Comparison of ENCODE assay signal across 9 cellular contexts in the genomic region with DNA sequence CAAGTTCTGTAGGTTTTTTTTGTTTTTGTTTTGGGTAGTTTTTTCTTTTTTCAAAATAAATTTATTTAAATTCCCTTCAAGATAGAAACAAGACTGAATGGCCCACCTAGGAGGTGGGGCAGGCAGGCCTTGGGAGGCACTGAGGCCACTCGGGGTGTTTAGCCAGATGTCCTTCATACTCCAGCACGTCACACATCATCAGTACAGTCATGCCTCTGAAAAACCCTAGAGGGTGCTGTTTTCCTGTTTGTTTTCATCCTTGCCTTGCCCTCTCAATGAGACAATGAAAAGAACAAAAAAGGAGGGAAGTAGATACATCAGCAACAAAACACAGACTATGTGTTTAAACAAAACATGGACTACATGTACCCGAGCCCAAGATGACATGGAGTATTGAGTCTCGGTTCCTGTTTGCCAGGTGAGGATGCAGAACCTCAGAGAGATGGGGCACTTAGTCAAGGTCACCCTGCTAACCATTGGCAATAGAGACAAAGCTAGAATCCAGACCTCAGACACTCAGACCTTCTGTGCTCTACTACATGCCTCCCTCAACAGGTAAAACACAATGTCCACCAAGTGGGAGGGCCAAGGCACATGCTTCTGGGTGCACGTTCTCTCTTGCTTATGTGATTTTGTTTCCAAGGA. TPM values are rescaled to one million over a fixed set of nuclear protein-coding genes. Genes with fewer than 3 reads are reported as not detected.
DNase-seq lines count a peak whose midpoint lies in the region; TF ChIP-seq lines count a peak whose summit lies in the region.
"Had no signal": no experiment of that assay in that cellular context is flagged by ENCODE, and none has a peak within 500 bp of the region (broad histone marks: within the 10 kb centered on the region; RNA-seq: fewer than 3 reads in every experiment).

No MANE protein-coding gene starts in this region.

- H3K4me1 Mint-ChIP-seq in nephron = peaks cover 13% of the 10 kb centered on the region
- H3K4me1 Mint-ChIP-seq: CD8-positive, alpha-beta memory T cell had no signal

- WGBS in esophagus muscularis mucosa = 67% methylated on average over 5 of the region's 5 CpGs

- no peaks in the 10 kb centered on the region for H3K36me3 Mint-ChIP-seq in nephron (ENCODE audit: low read depth)

- H3K9me3 Mint-ChIP-seq in nephron = no peaks in the 10 kb centered on the region
- H3K9me3 Mint-ChIP-seq: CD8-positive, alpha-beta memory T cell had no signal

- no peaks in the 10 kb centered on the region for H3K27me3 ChIP-seq in esophagus muscularis mucosa

- no peak for TF ChIP-seq POLR2A in esophagus muscularis mucosa (IDR thresholded peaks at IDR 0.05; ENCODE audit: low read depth)

- no peaks in the 10 kb centered on the region for H3K36me3 ChIP-seq in esophagus muscularis mucosa

- H3K27ac ChIP-seq in esophagus muscularis mucosa (replicated peaks in 1 of 4) = no peak overlapping the region

- TF ChIP-seq EP300 in Ishikawa (IDR thresholded peaks at IDR 0.05; ENCODE audit: borderline replicate concordance) (no peak), esophagus muscularis mucosa (IDR thresholded peaks at IDR 0.05) (no peak)

- H3K27ac Mint-ChIP-seq in nephron = peak overlapping the region in 1 of 3 experiments; percentile 41
- H3K27ac Mint-ChIP-seq: CD8-positive, alpha-beta memory T cell had no signal

- peak; percentile 67 for TF ChIP-seq RAD21 in Ishikawa (IDR thresholded peaks at IDR 0.05; ENCODE audit: low read depth)

- peak; percentile 30 for DNase-seq in NCI-H345 (lab: John Stamatoyannopoulos, UW)
- no peak for DNase-seq in NCI-H345 treated with DMSO at 0.1 percent for 48 hours (lab: John Stamatoyannopoulos, UW; ENCODE audit: unreplicated experiment)
- DNase-seq in GM20000 (ENCODE audit: low spot score) = peak; percentile 47
- peak; percentile 64 for DNase-seq in RPMI7951 (ENCODE audit: low read depth)
- peak; percentile 68 for DNase-seq in esophagus muscularis mucosa (ENCODE audit: extremely low spot score)
- DNase-seq in NCI-H1048 (lab: John Stamatoyannopoulos, UW) = no peak

- H3K4me3 Mint-ChIP-seq in nephron = no peak overlapping the region

- H3K4me3 ChIP-seq in esophagus muscularis mucosa = no peak overlapping the region

- intact Hi-C loops in esophagus muscularis mucosa (cut with DNase I) = no loop called here

- no peaks in the 10 kb centered on the region for H3K27me3 Mint-ChIP-seq in nephron (ENCODE audit: low read depth)
- H3K27me3 Mint-ChIP-seq: CD8-positive, alpha-beta memory T cell had no signal

- H3K9me3 ChIP-seq in esophagus muscularis mucosa = no peaks in the 10 kb centered on the region

- peak; percentile 12 for TF ChIP-seq CTCF in GM20000 (IDR thresholded peaks at IDR 0.05; ENCODE audit: extremely low read depth, missing control alignments)
- TF ChIP-seq CTCF in esophagus muscularis mucosa (IDR thresholded peaks at IDR 0.05) = peak; percentile 12 to 43 (median 13)
- peak; percentile 31 to 58 (median 49) for TF ChIP-seq CTCF in nephron (IDR thresholded peaks at IDR 0.05; ENCODE audit: unreplicated experiment in 3 of 3)

- H3K4me1 ChIP-seq in esophagus muscularis mucosa = peaks cover 0 to 21% (median 17%) of the 10 kb centered on the region in 4 donors

TF ChIP-seq in Ishikawa, 13 proteins besides CTCF, POLR2A, EP300 and RAD21:
- TF ChIP-seq, protein P1, sequence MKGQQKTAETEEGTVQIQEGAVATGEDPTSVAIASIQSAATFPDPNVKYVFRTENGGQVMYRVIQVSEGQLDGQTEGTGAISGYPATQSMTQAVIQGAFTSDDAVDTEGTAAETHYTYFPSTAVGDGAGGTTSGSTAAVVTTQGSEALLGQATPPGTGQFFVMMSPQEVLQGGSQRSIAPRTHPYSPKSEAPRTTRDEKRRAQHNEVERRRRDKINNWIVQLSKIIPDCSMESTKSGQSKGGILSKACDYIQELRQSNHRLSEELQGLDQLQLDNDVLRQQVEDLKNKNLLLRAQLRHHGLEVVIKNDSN (IDR thresholded peaks at IDR 0.05) = no peak
- no peak for TF ChIP-seq ZBTB7A (IDR thresholded peaks at IDR 0.05; ENCODE audit: low read depth)
- TF ChIP-seq, protein P2, sequence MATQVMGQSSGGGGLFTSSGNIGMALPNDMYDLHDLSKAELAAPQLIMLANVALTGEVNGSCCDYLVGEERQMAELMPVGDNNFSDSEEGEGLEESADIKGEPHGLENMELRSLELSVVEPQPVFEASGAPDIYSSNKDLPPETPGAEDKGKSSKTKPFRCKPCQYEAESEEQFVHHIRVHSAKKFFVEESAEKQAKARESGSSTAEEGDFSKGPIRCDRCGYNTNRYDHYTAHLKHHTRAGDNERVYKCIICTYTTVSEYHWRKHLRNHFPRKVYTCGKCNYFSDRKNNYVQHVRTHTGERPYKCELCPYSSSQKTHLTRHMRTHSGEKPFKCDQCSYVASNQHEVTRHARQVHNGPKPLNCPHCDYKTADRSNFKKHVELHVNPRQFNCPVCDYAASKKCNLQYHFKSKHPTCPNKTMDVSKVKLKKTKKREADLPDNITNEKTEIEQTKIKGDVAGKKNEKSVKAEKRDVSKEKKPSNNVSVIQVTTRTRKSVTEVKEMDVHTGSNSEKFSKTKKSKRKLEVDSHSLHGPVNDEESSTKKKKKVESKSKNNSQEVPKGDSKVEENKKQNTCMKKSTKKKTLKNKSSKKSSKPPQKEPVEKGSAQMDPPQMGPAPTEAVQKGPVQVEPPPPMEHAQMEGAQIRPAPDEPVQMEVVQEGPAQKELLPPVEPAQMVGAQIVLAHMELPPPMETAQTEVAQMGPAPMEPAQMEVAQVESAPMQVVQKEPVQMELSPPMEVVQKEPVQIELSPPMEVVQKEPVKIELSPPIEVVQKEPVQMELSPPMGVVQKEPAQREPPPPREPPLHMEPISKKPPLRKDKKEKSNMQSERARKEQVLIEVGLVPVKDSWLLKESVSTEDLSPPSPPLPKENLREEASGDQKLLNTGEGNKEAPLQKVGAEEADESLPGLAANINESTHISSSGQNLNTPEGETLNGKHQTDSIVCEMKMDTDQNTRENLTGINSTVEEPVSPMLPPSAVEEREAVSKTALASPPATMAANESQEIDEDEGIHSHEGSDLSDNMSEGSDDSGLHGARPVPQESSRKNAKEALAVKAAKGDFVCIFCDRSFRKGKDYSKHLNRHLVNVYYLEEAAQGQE (IDR thresholded peaks at IDR 0.05; ENCODE audit: low read depth) = no peak
- TF ChIP-seq CREB1 (IDR thresholded peaks at IDR 0.05; ENCODE audit: low read depth) = no peak
- no peak for TF ChIP-seq EGR1 (IDR thresholded peaks at IDR 0.05)
- TF ChIP-seq YY1 (IDR thresholded peaks at IDR 0.05; ENCODE audit: low read depth) = no peak
- TF ChIP-seq CEBPB (IDR thresholded peaks at IDR 0.05) = no peak
- no peak for TF ChIP-seq FOXM1 (IDR thresholded peaks at IDR 0.05; ENCODE audit: borderline replicate concordance, low read depth)
- no peak for TF ChIP-seq TAF1 (IDR thresholded peaks at IDR 0.05; ENCODE audit: low read depth)
- TF ChIP-seq TEAD4 (IDR thresholded peaks at IDR 0.05) = no peak
- TF ChIP-seq TCF12 (IDR thresholded peaks at IDR 0.05; ENCODE audit: low read depth) = no peak
- TF ChIP-seq NFIC (IDR thresholded peaks at IDR 0.05) = no peak
- TF ChIP-seq, protein P3, sequence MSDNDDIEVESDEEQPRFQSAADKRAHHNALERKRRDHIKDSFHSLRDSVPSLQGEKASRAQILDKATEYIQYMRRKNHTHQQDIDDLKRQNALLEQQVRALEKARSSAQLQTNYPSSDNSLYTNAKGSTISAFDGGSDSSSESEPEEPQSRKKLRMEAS (IDR thresholded peaks at IDR 0.05) = no peak
TF ChIP-seq in Ishikawa: peak in this region for 0.

RNA-seq across cellular contexts. Expression of a gene that starts 26.8 kb away (rescaled TPM):
- 0.10 TPM in 1 of 2 replicates, not detected in the other for total RNA-seq in RPMI7951 (2014; rRNA removed; shearing (Covaris generic))
- 1 to 10 TPM; 5.3 to 7.2 (median 6.3) TPM for total RNA-seq in esophagus muscularis mucosa

Comparison
In these comparisons a context has a peak if more than half of its experiments do, and no peak if none do; other contexts are left out.
1. DNase-seq: peak in NCI-H345 (single experiment), GM20000 (single experiment), RPMI7951 (single experiment) and esophagus muscularis mucosa (single experiment); none in NCI-H345 treated with DMSO at 0.1 percent for 48 hours (single experiment) and NCI-H1048 (single experiment).
2. Peak in every context shown above with its lines, with median percentiles within 50 percentile points of each other: CTCF ChIP-seq.